20 cellular contexts compared by ENCODE assay signal in genomic region chr1:3337798-3338724, GRCh38.
DNase-seq lines count a peak whose midpoint lies in the region; ATAC-seq, FAIRE-seq and TF ChIP-seq lines count a peak whose summit lies in the region.
"Had no signal": no experiment of that assay in that cellular context is flagged by ENCODE, and none has a peak within 500 bp of the region (broad histone marks: within the 10 kb centered on the region; RNA-seq: fewer than 3 reads in every experiment).

No MANE protein-coding gene starts in this region.

- no peak for DNase-seq in HepG2 (ENCODE audit: low spot score)
- no peak for DNase-seq in right lobe of liver
- no peak for DNase-seq in heart right ventricle
- DNase-seq in pancreas: peak in 1 of 6 donors; percentile 45
- no peak for DNase-seq in naive thymus-derived CD4-positive, alpha-beta T cell
- DNase-seq in omental fat pad (ENCODE audit: low spot score): no peak
- DNase-seq in testis: no peak
- DNase-seq: BE2C; CD8-positive, alpha-beta T cell; NCI-H1417 treated with DMSO at 0.1 percent for 48 hours; NCI-H187 treated with DMSO at 0.1 percent for 48 hours; NCI-H2227 treated with DMSO at 0.1 percent for 48 hours; NCI-H510A treated with DMSO at 0.1 percent for 48 hours; NCI-H774; OCI-M1; SHP77 treated with DMSO at 0.1 percent for 48 hours had no signal

- H3K79me2 ChIP-seq in HepG2 (ENCODE audit: insufficient read depth, low read length): peaks cover 18% of the 10 kb centered on the region

- in situ Hi-C loops in HepG2 (cut with HindIII; ENCODE audit: extremely low pct_ligation_motif_present, low pct_unique_long_range_greater_than_20kb): no loop called here

- H3K4me3 ChIP-seq in HepG2 (replicated peaks in 1 of 3; ENCODE audit: insufficient read depth in 1 of 3, low read depth in 2 of 3, low read length in 3 of 3) (peak overlapping the region in 1 of 3 experiments; percentile 1; a peak in 1 of 6 replicates), right lobe of liver (no peak overlapping the region), heart right ventricle (no peak overlapping the region), pancreas (no peak overlapping the region), testis (no peak overlapping the region)
- no peak overlapping the region for H3K4me3 ChIP-seq in naive thymus-derived CD4-positive, alpha-beta T cell (ENCODE audit: low read length)

- H3K27me3 Mint-ChIP-seq in naive thymus-derived CD4-positive, alpha-beta T cell: peaks cover 0 to 8% (median 0%) of the 10 kb centered on the region in 5 donors

- intact Hi-C loops in HepG2 (cut with micrococcal nuclease; ENCODE audit: unreplicated experiment): no loop called here
- intact Hi-C loops in right lobe of liver (cut with DNase I): no loop called here
- intact Hi-C loops in heart right ventricle (cut with DNase I): no loop called here
- intact Hi-C loops in pancreas (cut with DNase I): no loop called here
- intact Hi-C loops in naive thymus-derived CD4-positive, alpha-beta T cell (cut with micrococcal nuclease): no loop called here
- intact Hi-C loops in testis (cut with DNase I; ENCODE audit: low total_unique reads): no loop called here

- H3K27me3 ChIP-seq in HepG2 (ENCODE audit: control insufficient read depth in 1 of 2, insufficient read depth in 2 of 2, low read length in 2 of 2): no peaks in the 10 kb centered on the region
- no peaks in the 10 kb centered on the region for H3K27me3 ChIP-seq in right lobe of liver
- peaks cover 0 to 3% (median 0%) of the 10 kb centered on the region in 7 donors for H3K27me3 ChIP-seq in heart right ventricle
- H3K27me3 ChIP-seq in pancreas: no peaks in the 10 kb centered on the region
- H3K27me3 ChIP-seq in naive thymus-derived CD4-positive, alpha-beta T cell (ENCODE audit: control insufficient read depth in 2 of 2, insufficient read depth in 2 of 2, low read length in 2 of 2): no peaks in the 10 kb centered on the region
- H3K27me3 ChIP-seq in testis: no peaks in the 10 kb centered on the region
- H3K27me3 ChIP-seq: BE2C had no signal

- 67% methylated on average over 8 of the region's 18 CpGs for WGBS in HepG2 (ENCODE audit: low lambda C conversion rate)
- WGBS in right lobe of liver (ENCODE audit: insufficient coverage, low coverage, low lambda C conversion rate, missing lambda C conversion rate): 66% methylated on average over 6 of the region's 18 CpGs
- 59 to 68% methylated on average over 18 of the region's 18 CpGs for WGBS in heart right ventricle, 2 donors
- 68 to 70% methylated on average over 18 of the region's 18 CpGs for WGBS in pancreas, 2 donors
- 84 to 85% methylated on average over 11 to 18 of the region's 18 CpGs for WGBS in testis, 2 donors

- H3K36me3 ChIP-seq in HepG2 (replicated peaks in 1 of 2; ENCODE audit: control insufficient read depth in 1 of 2, insufficient read depth in 2 of 2, low read length in 2 of 2): no peaks in the 10 kb centered on the region
- H3K36me3 ChIP-seq in right lobe of liver: no peaks in the 10 kb centered on the region
- no peaks in the 10 kb centered on the region for H3K36me3 ChIP-seq in heart right ventricle
- no peaks in the 10 kb centered on the region for H3K36me3 ChIP-seq in pancreas
- H3K36me3 ChIP-seq in naive thymus-derived CD4-positive, alpha-beta T cell (ENCODE audit: control insufficient read depth in 2 of 3, insufficient read depth in 3 of 3, low read length in 3 of 3): no peaks in the 10 kb centered on the region
- no peaks in the 10 kb centered on the region for H3K36me3 ChIP-seq in testis (ENCODE audit: low read depth, missing control alignments)
- H3K36me3 ChIP-seq: BE2C had no signal

- no peak for TF ChIP-seq CTCF in HepG2 (CRISPR knock-in tag; IDR thresholded peaks at IDR 0.05)
- TF ChIP-seq CTCF in right lobe of liver (IDR thresholded peaks at IDR 0.05): no peak
- no peak for TF ChIP-seq CTCF in heart right ventricle (IDR thresholded peaks at IDR 0.05)
- no peak for TF ChIP-seq CTCF in pancreas (IDR thresholded peaks at IDR 0.05)
- TF ChIP-seq CTCF in omental fat pad (IDR thresholded peaks at IDR 0.05): no peak
- TF ChIP-seq CTCF in testis (IDR thresholded peaks at IDR 0.05): no peak

- H3K9me3 ChIP-seq in HepG2 (ENCODE audit: low read length) (no peaks in the 10 kb centered on the region), right lobe of liver (no peaks in the 10 kb centered on the region), heart right ventricle (peaks cover 0 to 9% (median 5%) of the 10 kb centered on the region in 11 donors), pancreas (no peaks in the 10 kb centered on the region), testis (no peaks in the 10 kb centered on the region)
- H3K9me3 ChIP-seq in naive thymus-derived CD4-positive, alpha-beta T cell (ENCODE audit: control insufficient read depth in 2 of 3, low read length in 3 of 3): peaks cover 0 to 10% (median 0%) of the 10 kb centered on the region in 3 experiments
- H3K9me3 ChIP-seq: BE2C had no signal

- no peak overlapping the region for H3K4me3 Mint-ChIP-seq in naive thymus-derived CD4-positive, alpha-beta T cell
- H3K4me3 Mint-ChIP-seq: CD8-positive, alpha-beta T cell had no signal

- CTCF ChIA-PET in HepG2 (lab: Yijun Ruan, JAX; ENCODE audit: low intra/inter-chr PET ratio, low total read pairs): no interaction called here
- CTCF ChIA-PET in naive thymus-derived CD4-positive, alpha-beta T cell (lab: Charles Lee): no interaction called here

- no peak for TF ChIP-seq POLR2A in HepG2 (IDR thresholded peaks at IDR 0.05; ENCODE audit: insufficient read depth in 1 of 2, low read depth in 2 of 2, low read length in 2 of 2)
- TF ChIP-seq POLR2A in right lobe of liver (IDR thresholded peaks at IDR 0.05): no peak
- no peak for TF ChIP-seq POLR2A in testis (IDR thresholded peaks at IDR 0.05)

- ATAC-seq in HepG2 (no peak), right lobe of liver (no peak), heart right ventricle (peak in 1 of 8 donors; percentile 18), pancreas (no peak), omental fat pad (ENCODE audit: low FRiP score) (no peak)
- ATAC-seq in naive thymus-derived CD4-positive, alpha-beta T cell: no peak
- ATAC-seq: CD8-positive, alpha-beta T cell had no signal

- no TSS peak for BruUV-seq in HepG2 (replicated peaks; lab: Mats Ljungman, UMichigan)

- POLR2A ChIA-PET in HepG2 (lab: Yijun Ruan, JAX): interaction anchor here (2.0 to 5.1 kb wide), 4 partner anchors 11 to 25 kb away, joined by 6 to 78 read pairs (median 42); no protein-coding TSS in a partner anchor
- POLR2A ChIA-PET in naive thymus-derived CD4-positive, alpha-beta T cell (lab: Charles Lee): no interaction called here

- H3K9ac ChIP-seq in HepG2 (ENCODE audit: insufficient read depth, low read depth, low read length): peak overlapping the region; percentile 59
- H3K9ac ChIP-seq: KMS-11 had no signal

- TF ChIP-seq EP300 in HepG2 (IDR thresholded peaks at IDR 0.05; ENCODE audit: low read depth in 2 of 2, low read length in 2 of 2) (0 out of 4 replicates have a peak, but pooled peaks of 1 of the 2 experiments have one; percentile 17), HepG2 (CRISPR knock-in tag; IDR thresholded peaks at IDR 0.05; ENCODE audit: borderline replicate concordance) (no peak)

- peaks cover 97% of the 10 kb centered on the region for H3K4me1 ChIP-seq in HepG2 (ENCODE audit: insufficient read depth, low read length)
- no peaks in the 10 kb centered on the region for H3K4me1 ChIP-seq in right lobe of liver
- H3K4me1 ChIP-seq in heart right ventricle: peaks cover 0 to 42% (median 27%) of the 10 kb centered on the region in 9 donors
- peaks cover 0 to 24% (median 11%) of the 10 kb centered on the region in 3 donors for H3K4me1 ChIP-seq in pancreas
- H3K4me1 ChIP-seq in naive thymus-derived CD4-positive, alpha-beta T cell (ENCODE audit: control insufficient read depth in 2 of 2, insufficient read depth in 2 of 2, low read length in 2 of 2): no peaks in the 10 kb centered on the region
- H3K4me1 ChIP-seq in testis: peaks cover 2% of the 10 kb centered on the region
- H3K4me1 ChIP-seq: BE2C had no signal

- H3K27ac ChIP-seq in HepG2 (ENCODE audit: extremely low read length, insufficient read depth, low read length) (peak overlapping the region; percentile 94), right lobe of liver (no peak overlapping the region), heart right ventricle (peak overlapping the region in 8 of 10 donors; percentile 3 to 44 (median 33)), pancreas (peak overlapping the region; percentile 55 to 80 (median 71)), testis (no peak overlapping the region)
- no peak overlapping the region for H3K27ac ChIP-seq in naive thymus-derived CD4-positive, alpha-beta T cell (ENCODE audit: low read depth, low read length)
- H3K27ac ChIP-seq: KMS-11 had no signal

- no peaks in the 10 kb centered on the region for H3K4me1 Mint-ChIP-seq in naive thymus-derived CD4-positive, alpha-beta T cell

- H4K20me1 ChIP-seq in HepG2 (ENCODE audit: insufficient read depth, low read length): no peaks in the 10 kb centered on the region

- H3K9me3 Mint-ChIP-seq in naive thymus-derived CD4-positive, alpha-beta T cell: peaks cover 0 to 11% (median 2%) of the 10 kb centered on the region in 11 donors

- no peak for FAIRE-seq in HepG2 (lab: Jason Lieb, UNC)
- no peak for FAIRE-seq in pancreas (lab: Jason Lieb, UNC)
- FAIRE-seq: A204.1, GM12891, GM18507 had no signal

- no peak for TF ChIP-seq RAD21 in HepG2 (CRISPR knock-in tag; IDR thresholded peaks at IDR 0.05)

- peak overlapping the region; percentile 22 for H3K4me2 ChIP-seq in HepG2 (ENCODE audit: low read depth, low read length)
- H3K4me2 ChIP-seq: KMS-11 had no signal

- no peaks in the 10 kb centered on the region for H3K36me3 Mint-ChIP-seq in naive thymus-derived CD4-positive, alpha-beta T cell
- H3K36me3 Mint-ChIP-seq: CD8-positive, alpha-beta T cell had no signal

- no peak overlapping the region for H3K27ac Mint-ChIP-seq in naive thymus-derived CD4-positive, alpha-beta T cell
- H3K27ac Mint-ChIP-seq: CD8-positive, alpha-beta T cell had no signal

- no peak overlapping the region for H2AFZ ChIP-seq in HepG2 (ENCODE audit: low read length)

TF ChIP-seq in HepG2, 621 proteins besides CTCF, POLR2A, EP300 and RAD21 (continues in another document):
- TF ChIP-seq KLF6 (CRISPR knock-in tag; IDR thresholded peaks at IDR 0.05) (no peak), ZFX (CRISPR knock-in tag; IDR thresholded peaks at IDR 0.05; ENCODE audit: low read depth) (peak; percentile 77), PHF21A (CRISPR knock-in tag; IDR thresholded peaks at IDR 0.05) (no peak), FOXO4 (CRISPR knock-in tag; conservative IDR thresholded peaks at IDR 0.05) (0 out of 2 replicates have a peak, but pooled peaks have one; percentile 51), SMYD3 (CRISPR knock-in tag; IDR thresholded peaks at IDR 0.05) (0 out of 2 replicates have a peak, but pooled peaks have one; percentile 36)

Comparison
In these comparisons a context has a peak if more than half of its experiments do, and no peak if none do; other contexts are left out.
1. H3K27ac ChIP-seq: peak in HepG2 (single experiment), heart right ventricle (8 of 10) and pancreas (4 of 4); none in right lobe of liver (0 of 3), naive thymus-derived CD4-positive, alpha-beta T cell (single experiment) and testis (0 of 2).